8 cellular contexts compared by ENCODE assay signal in genomic region chr2:46915811-46916630, GRCh38. TPM values are rescaled to one million over a fixed set of nuclear protein-coding genes. Genes with fewer than 3 reads are reported as not detected.
A peak's percentile ranks its signal among the peaks of the same experiment; 100 is the strongest.
DNase-seq lines count a peak whose midpoint lies in the region; ATAC-seq, FAIRE-seq and TF ChIP-seq lines count a peak whose summit lies in the region.

No MANE protein-coding gene starts in this region.

- H3K27me3 Mint-ChIP-seq in type B pancreatic cell = no peaks in the 10 kb centered on the region

- peak overlapping the region; percentile 97 for H3K9ac ChIP-seq in adipocyte (ENCODE audit: low read length)

- WGBS in heart right ventricle, 2 donors = 1% methylated on average over 52 to 54 of the region's 55 CpGs

- H3K36me3 ChIP-seq in adipocyte (ENCODE audit: control insufficient read depth, insufficient read depth, low read length, severe bottlenecking) = no peaks in the 10 kb centered on the region
- peaks cover 0 to 16% (median 2%) of the 10 kb centered on the region in 9 donors for H3K36me3 ChIP-seq in heart right ventricle

- H3K4me1 Mint-ChIP-seq in type B pancreatic cell (ENCODE audit: unreplicated experiment) = peaks cover 26% of the 10 kb centered on the region

- intact Hi-C loops in heart right ventricle (cut with DNase I) = loop anchor here in 5 of 10 donors (5.0 kb wide), 2 partner anchors 356 to 406 kb away; no protein-coding TSS in a partner anchor

- H3K4me3 Mint-ChIP-seq in type B pancreatic cell = peak overlapping the region; percentile 95

- DNase-seq in GM12891 (ENCODE audit: insufficient read length, low spot score) (peak; percentile 84), NCI-H1105 (lab: John Stamatoyannopoulos, UW) (peak; percentile 85), SW 1271 (lab: John Stamatoyannopoulos, UW) (peak; percentile 94 to 96), adipocyte (ENCODE audit: low read depth) (peak; percentile 94), heart right ventricle (peak; percentile 91 to 92), pons (ENCODE audit: low spot score) (peak; percentile 92), type B pancreatic cell (ENCODE audit: extremely low spot score, unreplicated experiment) (peak; percentile 88)

- peak overlapping the region; percentile 87 for H3K4me3 ChIP-seq in adipocyte (ENCODE audit: low read length)
- peak overlapping the region; percentile 81 to 100 (median 97) for H3K4me3 ChIP-seq in heart right ventricle

- H3K36me3 Mint-ChIP-seq in type B pancreatic cell = peaks cover 8% of the 10 kb centered on the region

- H3K9me3 Mint-ChIP-seq in type B pancreatic cell = no peaks in the 10 kb centered on the region

- no peak for TF ChIP-seq CTCF in heart right ventricle (IDR thresholded peaks at IDR 0.05)
- no peak for TF ChIP-seq CTCF in type B pancreatic cell (conservative IDR thresholded peaks at IDR 0.05)

- peak overlapping the region; percentile 89 to 99 (median 96) for H3K27ac ChIP-seq in heart right ventricle

- peak; percentile 75 for FAIRE-seq in GM12891 (lab: Jason Lieb, UNC)

- ATAC-seq in HG02678 (IDR thresholded peaks at IDR 0.05; ENCODE audit: unreplicated experiment) (peak; percentile 89), heart right ventricle (peak; percentile 90 to 96 (median 95))

- peak overlapping the region; percentile 98 for H3K27ac Mint-ChIP-seq in type B pancreatic cell

- H3K27me3 ChIP-seq in adipocyte (replicated peaks; ENCODE audit: control insufficient read depth, insufficient read depth, low read length) (no peaks in the 10 kb centered on the region), heart right ventricle (no peaks in the 10 kb centered on the region)

- no peaks in the 10 kb centered on the region for H3K9me3 ChIP-seq in adipocyte (ENCODE audit: control insufficient read depth, low read length)
- no peaks in the 10 kb centered on the region for H3K9me3 ChIP-seq in heart right ventricle

- H3K4me1 ChIP-seq in adipocyte (ENCODE audit: control insufficient read depth, insufficient read depth, low read length) (peaks cover 36% of the 10 kb centered on the region), heart right ventricle (peaks cover 7 to 53% (median 35%) of the 10 kb centered on the region in 9 donors)

- TF ChIP-seq POLR2A in GM12891 (IDR thresholded peaks at IDR 0.05; ENCODE audit: low read depth, low read length) = peak; percentile 76

TF ChIP-seq in GM12891, 5 proteins besides CTCF, POLR2A, EP300 and RAD21:
- TF ChIP-seq TAF1 (IDR thresholded peaks at IDR 0.05; ENCODE audit: low read depth, low read length) (peak; percentile 48), SPI1 (IDR thresholded peaks at IDR 0.05; ENCODE audit: low read depth, low read length) (no peak), PAX5 (IDR thresholded peaks at IDR 0.05; ENCODE audit: insufficient read depth, low read length, severe bottlenecking) (no peak), POLR2AphosphoS5 (IDR thresholded peaks at IDR 0.05; ENCODE audit: low read depth, low read length) (no peak; the same call in 1 of the 2 replicates), POU2F2 (IDR thresholded peaks at IDR 0.05; ENCODE audit: low read depth, low read length) (no peak)

RNA-seq across cellular contexts. Expression of gene MCFD2, which starts 0.4 kb away (rescaled TPM):
- 19.8 TPM for polyA plus RNA-seq in GM12891 (2012; ENCODE audit: low read depth, missing spikeins)
- total RNA-seq in heart right ventricle (10 to 100 TPM; 47.8 to 88.4 (median 54.0) TPM), type B pancreatic cell (ENCODE audit: low replicate concordance) (66.7 and 72.4 TPM in 2 replicates)
- polyA plus RNA-seq in heart right ventricle = 10 to 100 TPM; 13.2 to 53.4 TPM

RNA-seq across cellular contexts. Expression of gene TTC7A, which starts 25.0 kb away (rescaled TPM):
- polyA plus RNA-seq in GM12891 (2012; ENCODE audit: low read depth, missing spikeins) = 15.0 TPM
- total RNA-seq in heart right ventricle = 10 to 100 TPM in 2 of 10 donors, 1 to 10 TPM in 8; 4.8 to 11.4 (median 6.7) TPM
- 10 to 100 TPM in 1 of 2 donors, 1 to 10 TPM in 1; 6.0 to 11.0 TPM for polyA plus RNA-seq in heart right ventricle
- total RNA-seq in type B pancreatic cell (ENCODE audit: low replicate concordance) = 15.9 and 19.8 TPM in 2 replicates

Comparison
In these comparisons a context has a peak if more than half of its experiments do, and no peak if none do; other contexts are left out.
1. Peak in every context shown above with its lines: DNase-seq, ATAC-seq, H3K4me3 ChIP-seq and H3K27ac ChIP-seq.